8 cellular contexts compared by ENCODE assay signal in the genomic region with DNA sequence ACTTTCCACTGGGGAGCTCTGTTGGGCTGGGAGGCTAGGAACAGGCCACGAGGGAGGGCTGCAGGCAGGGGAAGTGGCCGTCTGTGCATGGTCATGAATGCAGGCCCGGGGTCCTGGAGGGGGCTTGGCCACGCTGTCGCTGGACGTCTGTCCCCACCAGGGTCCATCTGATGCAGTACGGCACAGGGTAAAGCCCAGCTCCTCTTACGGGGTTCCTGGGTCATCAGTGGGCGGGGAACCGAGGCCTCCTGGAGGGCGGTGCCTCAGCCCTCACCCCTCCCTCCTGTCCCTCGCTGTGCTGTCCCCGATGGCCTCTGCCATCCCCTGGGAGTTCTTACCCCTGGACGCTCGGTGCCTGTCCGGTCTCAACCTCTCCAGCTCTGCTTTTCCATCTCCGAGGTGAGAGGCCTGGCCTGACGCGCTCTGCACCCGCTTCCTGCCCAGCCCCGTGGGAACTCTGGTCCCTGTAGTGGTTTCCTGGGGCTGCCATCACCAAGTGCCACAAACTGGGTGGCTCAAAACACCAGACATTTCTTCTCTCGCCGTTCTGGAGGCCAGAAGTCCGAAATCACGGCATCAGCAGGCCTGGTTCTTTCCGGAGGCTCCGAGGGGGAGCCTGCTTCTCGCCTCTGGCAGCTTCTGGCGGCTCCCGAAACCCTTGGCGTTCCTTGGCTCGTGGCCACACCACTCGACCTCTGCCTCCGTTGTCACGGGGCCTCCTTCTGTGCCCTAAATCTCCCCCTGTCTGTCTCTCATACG.
A peak's percentile ranks its signal among the peaks of the same experiment; 100 is the strongest.
DNase-seq lines count a peak whose midpoint lies in the region; ATAC-seq and TF ChIP-seq lines count a peak whose summit lies in the region.

No MANE protein-coding gene starts in this region.

- ATAC-seq in HG03354 (IDR thresholded peaks at IDR 0.05; ENCODE audit: poor library complexity, severe bottlenecking, unreplicated experiment) = no peak

- peak overlapping the region; percentile 43 for H3K4me3 ChIP-seq in AG04450 (ENCODE audit: low read depth, low read length)
- H3K4me3 ChIP-seq in HEK293 (ENCODE audit: low read depth, low read length) = no peak overlapping the region
- peak overlapping the region in 1 of 2 experiments; percentile 98 for H3K4me3 ChIP-seq in mesenchymal stem cell (ENCODE audit: insufficient read depth in 1 of 2, low read depth in 1 of 2, low read length in 2 of 2)
- no peak overlapping the region for H3K4me3 ChIP-seq in urinary bladder (ENCODE audit: low read depth, low read length)

- H3K27ac ChIP-seq in AG04450 (ENCODE audit: low read depth, low read length) (peak overlapping the region; percentile 99), HEK293 (ENCODE audit: extremely low read depth, low read depth, low read length) (peak overlapping the region; percentile 54), mesenchymal stem cell (ENCODE audit: low read length, poor library complexity, severe bottlenecking) (peak overlapping the region; percentile 99), urinary bladder (ENCODE audit: low read depth) (peak overlapping the region; percentile 88)

- H3K79me1 ChIP-seq in mesenchymal stem cell (replicated peaks; ENCODE audit: low read length, poor library complexity, severe bottlenecking) = peaks cover 5% of the 10 kb centered on the region

- peak overlapping the region; percentile 58 to 88 for H3K4ac ChIP-seq in mesenchymal stem cell (ENCODE audit: low read depth in 1 of 2, low read length in 2 of 2)

- peaks cover 14% of the 10 kb centered on the region; the same call in 1 of the 2 replicates for H3K9me3 ChIP-seq in AG04450 (ENCODE audit: control insufficient read depth, insufficient read depth, low read length)
- H3K9me3 ChIP-seq in HEK293 (ENCODE audit: control insufficient read depth, insufficient read depth, low read depth, low read length) = no peaks in the 10 kb centered on the region
- no peaks in the 10 kb centered on the region for H3K9me3 ChIP-seq in mesenchymal stem cell (ENCODE audit: control insufficient read depth, low read length)

- POLR2A ChIA-PET in AG04450 (lab: Yijun Ruan, JAX) (interaction anchor here (0.5 to 1.7 kb wide), 19 partner anchors 10 to 233 kb away, joined by 3 to 9 read pairs (median 5); no protein-coding TSS in a partner anchor), HEK293 (lab: Yijun Ruan, JAX) (interaction anchor here (0.6 to 1.4 kb wide), 6 partner anchors 9 to 141 kb away, joined by 3 to 5 read pairs (median 3); no protein-coding TSS in a partner anchor), MCF 10A (lab: Yijun Ruan, JAX) (interaction anchor here (0.6 to 7.6 kb wide), 25 partner anchors 8 to 639 kb away, joined by 3 to 443 read pairs (median 4); no protein-coding TSS in a partner anchor)

- TF ChIP-seq CTCF in AG04450 (IDR thresholded peaks at IDR 0.05; ENCODE audit: low read depth, low read length) (no peak), HEK293 (tag by site-specific recombination; IDR thresholded peaks at IDR 0.05) (no peak), MCF 10A (IDR thresholded peaks at IDR 0.05; ENCODE audit: unreplicated experiment) (no peak)

- H4K91ac ChIP-seq in mesenchymal stem cell (ENCODE audit: low read length) = peak overlapping the region; percentile 99

- H3K4me1 ChIP-seq in HEK293 (ENCODE audit: control insufficient read depth, insufficient read depth, low read length) (peaks cover 6% of the 10 kb centered on the region; the same call in 1 of the 2 replicates), mesenchymal stem cell (ENCODE audit: control insufficient read depth, insufficient read depth, low read depth, low read length) (peaks cover 63% of the 10 kb centered on the region), urinary bladder (ENCODE audit: insufficient read depth) (no peaks in the 10 kb centered on the region)

- 5% methylated on average over 36 of the region's 36 CpGs for WGBS in mesenchymal stem cell
- WGBS in urinary bladder = 30% methylated on average over 36 of the region's 36 CpGs

- H3K27me3 Mint-ChIP-seq in MCF 10A (ENCODE audit: insufficient read depth, unreplicated experiment) = no peaks in the 10 kb centered on the region

- DNase-seq in AG04450 (ENCODE audit: low read depth, low spot score) = no peak
- DNase-seq in MCF 10A (ENCODE audit: unreplicated experiment) = peak; percentile 61
- DNase-seq in mesenchymal stem cell = peak; percentile 91
- DNase-seq in cortex of kidney (lab: John Stamatoyannopoulos, UW) = no peak
- no peak for DNase-seq in cerebellar cortex (ENCODE audit: low spot score)

- peak overlapping the region; percentile 100 for H2BK120ac ChIP-seq in mesenchymal stem cell (ENCODE audit: low read depth, low read length)

- H2BK15ac ChIP-seq in mesenchymal stem cell (ENCODE audit: low read depth, poor library complexity, severe bottlenecking) = peak overlapping the region; percentile 95

- H4K8ac ChIP-seq in mesenchymal stem cell (ENCODE audit: low read length) = peak overlapping the region; percentile 97

- no peak overlapping the region for H2AFZ ChIP-seq in mesenchymal stem cell (ENCODE audit: low read depth, low read length)

- intact Hi-C loops in MCF 10A (cut with micrococcal nuclease) = no loop called here

- H2AK5ac ChIP-seq in mesenchymal stem cell (ENCODE audit: low read length, severe bottlenecking) = peak overlapping the region; percentile 85

- BruUV-seq in MCF 10A (replicated peaks; lab: Mats Ljungman, UMichigan) = no TSS peak

- H3K4me3 Mint-ChIP-seq in MCF 10A (ENCODE audit: unreplicated experiment) = peak overlapping the region; percentile 88

- peak overlapping the region; percentile 80 to 94 for H2BK12ac ChIP-seq in mesenchymal stem cell (ENCODE audit: low read length in 2 of 2)

- H3K14ac ChIP-seq in mesenchymal stem cell (ENCODE audit: low read length in 2 of 2) = peak overlapping the region in 1 of 2 experiments; percentile 95

- H3K18ac ChIP-seq in mesenchymal stem cell (ENCODE audit: low read depth in 1 of 2, low read length in 2 of 2) = peak overlapping the region; percentile 84 to 98

- H2BK5ac ChIP-seq in mesenchymal stem cell (ENCODE audit: low read depth, low read length, poor library complexity, severe bottlenecking) = peak overlapping the region; percentile 96

- peak overlapping the region; percentile 100 for H3K9ac ChIP-seq in mesenchymal stem cell (ENCODE audit: low read length)

- CTCF ChIA-PET in AG04450 (lab: Charles Lee) (interaction anchor here (0.6 to 1.3 kb wide), 3 partner anchors 8 to 110 kb away, joined by 3 to 4 read pairs (median 3); no protein-coding TSS in a partner anchor), HEK293 (lab: Yijun Ruan, JAX) (interaction anchor here (0.5 to 1.7 kb wide), 6 partner anchors 15 to 172 kb away, joined by 3 to 5 read pairs (median 4); no protein-coding TSS in a partner anchor), MCF 10A (lab: Yijun Ruan, JAX) (interaction anchor here (0.6 to 1.8 kb wide), 9 partner anchors 31 to 1131 kb away, joined by 3 to 7 read pairs (median 3); no protein-coding TSS in a partner anchor)

- no peaks in the 10 kb centered on the region for H3K9me3 Mint-ChIP-seq in MCF 10A (ENCODE audit: unreplicated experiment)

- H3K27me3 ChIP-seq in AG04450 (ENCODE audit: control insufficient read depth, insufficient read depth, low read length) (no peaks in the 10 kb centered on the region), mesenchymal stem cell (ENCODE audit: control insufficient read depth in 1 of 2, insufficient read depth in 1 of 2, low read length in 2 of 2) (no peaks in the 10 kb centered on the region)

- peaks cover 43% of the 10 kb centered on the region for H3K36me3 Mint-ChIP-seq in MCF 10A (ENCODE audit: insufficient read depth, unreplicated experiment)

- peak overlapping the region; percentile 68 for H3K4me2 ChIP-seq in mesenchymal stem cell (ENCODE audit: low read length, poor library complexity, severe bottlenecking)

- peak overlapping the region; percentile 95 for H3K27ac Mint-ChIP-seq in MCF 10A (ENCODE audit: low read depth, unreplicated experiment)

- H3K23ac ChIP-seq in mesenchymal stem cell (ENCODE audit: low read length in 2 of 2) = peak overlapping the region in 1 of 2 experiments; percentile 86

- peaks cover 54% of the 10 kb centered on the region for H3K4me1 Mint-ChIP-seq in MCF 10A (ENCODE audit: insufficient read depth, unreplicated experiment)

- peaks cover 0 to 3% of the 10 kb centered on the region in 2 experiments; a peak in 1 of 3 replicates for H3K36me3 ChIP-seq in HEK293 (ENCODE audit: control insufficient read depth in 2 of 2, insufficient read depth in 1 of 2, low read length in 2 of 2)
- peaks cover 13 to 27% of the 10 kb centered on the region in 2 experiments for H3K36me3 ChIP-seq in mesenchymal stem cell (ENCODE audit: control insufficient read depth in 1 of 2, insufficient read depth in 2 of 2, low read depth in 1 of 2, low read length in 2 of 2)
- no peaks in the 10 kb centered on the region for H3K36me3 ChIP-seq in urinary bladder (ENCODE audit: insufficient read depth)

TF ChIP-seq in HEK293, 187 proteins besides CTCF, POLR2A, EP300 and RAD21 (continues in another document):
- no peak for TF ChIP-seq KLF7 (tag by site-specific recombination; IDR thresholded peaks at IDR 0.05; ENCODE audit: borderline replicate concordance)
- TF ChIP-seq ZNF830 (tag by site-specific recombination; IDR thresholded peaks at IDR 0.05; ENCODE audit: low read depth) = no peak
- no peak for TF ChIP-seq ZNF211 (tag by site-specific recombination; IDR thresholded peaks at IDR 0.05; ENCODE audit: low read depth)
- TF ChIP-seq ZNF366 (tag by site-specific recombination; conservative IDR thresholded peaks at IDR 0.05) = 0 out of 2 replicates have a peak, but pooled peaks have one; percentile 5
- no peak for TF ChIP-seq ZXDB (tag by site-specific recombination; IDR thresholded peaks at IDR 0.05)
- no peak for TF ChIP-seq SP2 (tag by site-specific recombination; IDR thresholded peaks at IDR 0.05)
- TF ChIP-seq, protein P1, sequence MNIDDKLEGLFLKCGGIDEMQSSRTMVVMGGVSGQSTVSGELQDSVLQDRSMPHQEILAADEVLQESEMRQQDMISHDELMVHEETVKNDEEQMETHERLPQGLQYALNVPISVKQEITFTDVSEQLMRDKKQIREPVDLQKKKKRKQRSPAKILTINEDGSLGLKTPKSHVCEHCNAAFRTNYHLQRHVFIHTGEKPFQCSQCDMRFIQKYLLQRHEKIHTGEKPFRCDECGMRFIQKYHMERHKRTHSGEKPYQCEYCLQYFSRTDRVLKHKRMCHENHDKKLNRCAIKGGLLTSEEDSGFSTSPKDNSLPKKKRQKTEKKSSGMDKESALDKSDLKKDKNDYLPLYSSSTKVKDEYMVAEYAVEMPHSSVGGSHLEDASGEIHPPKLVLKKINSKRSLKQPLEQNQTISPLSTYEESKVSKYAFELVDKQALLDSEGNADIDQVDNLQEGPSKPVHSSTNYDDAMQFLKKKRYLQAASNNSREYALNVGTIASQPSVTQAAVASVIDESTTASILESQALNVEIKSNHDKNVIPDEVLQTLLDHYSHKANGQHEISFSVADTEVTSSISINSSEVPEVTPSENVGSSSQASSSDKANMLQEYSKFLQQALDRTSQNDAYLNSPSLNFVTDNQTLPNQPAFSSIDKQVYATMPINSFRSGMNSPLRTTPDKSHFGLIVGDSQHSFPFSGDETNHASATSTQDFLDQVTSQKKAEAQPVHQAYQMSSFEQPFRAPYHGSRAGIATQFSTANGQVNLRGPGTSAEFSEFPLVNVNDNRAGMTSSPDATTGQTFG (tag by site-specific recombination; IDR thresholded peaks at IDR 0.05; ENCODE audit: borderline replicate concordance) = no peak
- TF ChIP-seq MEIS1 (CRISPR knock-in tag; IDR thresholded peaks at IDR 0.05; ENCODE audit: borderline replicate concordance) = no peak

Comparison
In these comparisons a context has a peak if more than half of its experiments do, and no peak if none do; other contexts are left out.
1. DNase-seq: peak in MCF 10A (single experiment) and mesenchymal stem cell (single experiment); none in AG04450 (single experiment), cortex of kidney (single experiment) and cerebellar cortex (single experiment).
2. Peak in every context shown above with its lines, with median percentiles within 50 percentile points of each other: H3K27ac ChIP-seq.